In the genomic region with DNA sequence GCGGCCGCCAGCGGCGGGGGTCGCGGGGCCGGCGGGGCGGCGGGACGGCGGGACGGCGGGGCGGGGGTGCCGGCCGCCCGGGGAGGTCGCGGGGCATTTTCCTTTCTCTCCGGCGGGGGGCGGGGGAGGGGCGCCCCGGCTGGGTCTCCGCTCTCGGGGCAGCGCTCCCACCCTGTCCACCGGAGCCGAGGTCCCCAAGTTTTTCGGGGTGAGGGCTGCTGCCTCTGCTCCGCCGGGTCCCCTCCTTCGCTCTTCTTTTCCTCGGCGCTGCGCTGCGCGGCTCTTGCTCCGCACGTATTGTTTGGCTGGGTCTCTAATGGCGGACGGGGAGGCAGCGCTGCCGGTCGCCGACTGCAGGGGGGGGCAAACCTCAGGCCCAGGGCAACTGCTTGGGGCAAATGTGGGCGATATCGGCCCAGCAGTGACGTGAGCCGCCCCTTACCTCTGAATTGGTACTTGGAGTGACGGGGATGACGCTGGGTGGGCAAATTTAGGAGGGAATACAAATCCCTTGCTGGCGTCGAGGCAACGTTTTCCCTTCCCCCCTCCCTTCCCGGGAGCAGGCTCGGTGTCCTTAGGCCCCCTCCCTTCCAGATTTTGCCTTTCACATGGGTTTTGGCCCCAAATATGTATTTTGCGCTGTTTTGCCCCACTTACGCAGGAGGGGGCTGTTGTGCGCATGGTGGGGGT, we compare ENCODE assay signal across 8 cellular contexts. TPM values are rescaled to one million over a fixed set of nuclear protein-coding genes. Genes with fewer than 3 reads are reported as not detected.
DNase-seq lines count a peak whose midpoint lies in the region; ATAC-seq and TF ChIP-seq lines count a peak whose summit lies in the region.

No MANE protein-coding gene starts in this region.

- intact Hi-C loops in stomach (cut with DNase I; ENCODE audit: low total_unique reads): no loop called here

- no peak for TF ChIP-seq EP300 in stomach (IDR thresholded peaks at IDR 0.05)

- no peaks in the 10 kb centered on the region for H3K27me3 ChIP-seq in stomach

- no peaks in the 10 kb centered on the region for H3K9me3 ChIP-seq in stomach

- H3K27me3 Mint-ChIP-seq in neural crest cell (ENCODE audit: low read depth): peaks cover 2% of the 10 kb centered on the region

- TF ChIP-seq POLR2A in stomach (IDR thresholded peaks at IDR 0.05): no peak

- H3K36me3 Mint-ChIP-seq in neural crest cell (ENCODE audit: low read depth): no peaks in the 10 kb centered on the region

- peaks cover 0 to 10% (median 5%) of the 10 kb centered on the region in 4 donors for H3K36me3 ChIP-seq in stomach

- peak overlapping the region; percentile 97 for H3K27ac Mint-ChIP-seq in neural crest cell (ENCODE audit: unreplicated experiment)

- TF ChIP-seq CTCF in foreskin fibroblast (IDR thresholded peaks at IDR 0.05; ENCODE audit: low read depth, low read length) (peak; percentile 1), neural crest cell (conservative IDR thresholded peaks at IDR 0.05) (no peak), stomach (IDR thresholded peaks at IDR 0.05) (peak in 2 of 7 experiments; percentile 14 to 31)

- peaks cover 18 to 53% (median 48%) of the 10 kb centered on the region in 4 donors for H3K4me1 ChIP-seq in stomach

- H3K27ac ChIP-seq in stomach: peak overlapping the region; percentile 97 to 100 (median 98)

- peak; percentile 13 for ATAC-seq in HG03025 (IDR thresholded peaks at IDR 0.05; ENCODE audit: low FRiP score, unreplicated experiment)
- no peak for ATAC-seq in GM21529 (IDR thresholded peaks at IDR 0.05; ENCODE audit: unreplicated experiment)

- peak overlapping the region; percentile 99 for H3K4me3 Mint-ChIP-seq in neural crest cell

- 0 to 1% (median 0%) methylated on average over 27 to 48 of the region's 61 CpGs for WGBS in stomach, 5 donors

- DNase-seq in GM03348 (ENCODE audit: low spot score): peak; percentile 78
- DNase-seq in OCI-M1 (lab: John Stamatoyannopoulos, UW): peak; percentile 76
- peak; percentile 59 for DNase-seq in activated T-helper 9 cell treated with anti-CD3 and anti-CD28 coated beads, Interleukin-2, amount 50 U/mL, for 16 hours (ENCODE audit: low read depth)
- peak; percentile 35 to 77 for DNase-seq in foreskin fibroblast
- peak; percentile 45 for DNase-seq in neural crest cell (ENCODE audit: low read depth, low spot score)
- peak; percentile 51 for DNase-seq in stomach

- H3K4me3 ChIP-seq in foreskin fibroblast (ENCODE audit: low read depth in 1 of 2, low read length in 2 of 2) (peak overlapping the region; percentile 95 to 97), stomach (peak overlapping the region; percentile 81 to 89 (median 81))

- peaks cover 23% of the 10 kb centered on the region for H3K4me1 Mint-ChIP-seq in neural crest cell

- no peaks in the 10 kb centered on the region for H3K9me3 Mint-ChIP-seq in neural crest cell

RNA-seq across cellular contexts. Expression of a gene that starts 0.8 kb away (rescaled TPM):
- total RNA-seq in neural crest cell: 134 TPM in 2 replicates
- 100 to 1,000 TPM in 4 of 5 donors, 10 to 100 TPM in 1; 45.5 to 182 (median 111) TPM for total RNA-seq in stomach
- 10 to 100 TPM; 10.8 to 22.5 (median 13.0) TPM for polyA plus RNA-seq in stomach
